In genomic region chr2:232668805-232669444, GRCh38 we compare ENCODE assay signal across 9 cellular contexts. TPM values are rescaled to one million over a fixed set of nuclear protein-coding genes. Genes with fewer than 3 reads are reported as not detected.
DNase-seq lines count a peak whose midpoint lies in the region; ATAC-seq, FAIRE-seq and TF ChIP-seq lines count a peak whose summit lies in the region.
"Had no signal": no experiment of that assay in that cellular context is flagged by ENCODE, and none has a peak within 500 bp of the region (broad histone marks: within the 10 kb centered on the region; RNA-seq: fewer than 3 reads in every experiment).

No MANE protein-coding gene starts in this region.

- no peaks in the 10 kb centered on the region for H3K79me2 ChIP-seq in keratinocyte (ENCODE audit: control insufficient read depth, insufficient read depth, low read length)

- ATAC-seq in body of pancreas = no peak
- no peak for ATAC-seq in GM19463 (IDR thresholded peaks at IDR 0.05; ENCODE audit: unreplicated experiment)
- ATAC-seq in GM19035 (IDR thresholded peaks at IDR 0.05; ENCODE audit: unreplicated experiment) = no peak

- H3K4me3 ChIP-seq in HL-60 (replicated peaks; ENCODE audit: insufficient read depth, low read length) (no peak overlapping the region), body of pancreas (no peak overlapping the region), keratinocyte (ENCODE audit: control insufficient read depth in 2 of 3, extremely low read depth in 1 of 3, insufficient read depth in 2 of 3, low read depth in 1 of 3, low read length in 3 of 3) (no peak overlapping the region)

- no peaks in the 10 kb centered on the region for H4K20me1 ChIP-seq in keratinocyte (ENCODE audit: control insufficient read depth, extremely low read depth, insufficient read depth, low read length)

- H3K4me1 ChIP-seq in body of pancreas = peaks cover 13% of the 10 kb centered on the region
- no peaks in the 10 kb centered on the region for H3K4me1 ChIP-seq in keratinocyte (ENCODE audit: control insufficient read depth, extremely low read depth, insufficient read depth, low read length)

- 65 to 72% methylated on average over 13 to 17 of the region's 17 CpGs for WGBS in body of pancreas, 2 donors

- no peaks in the 10 kb centered on the region for H3K9me1 ChIP-seq in keratinocyte (ENCODE audit: control insufficient read depth, extremely low read depth, insufficient read depth, low read length)

- DNase-seq in HL-60 (ENCODE audit: low read depth in 1 of 2, low spot score in 1 of 2) (no peak), body of pancreas (peak in 3 of 4 donors; percentile 10 to 18 (median 13)), keratinocyte (ENCODE audit: low read depth, low spot score) (no peak), CD1c-positive myeloid dendritic cell (ENCODE audit: extremely low spot score) (no peak)
- no peak for DNase-seq in activated CD8-positive, alpha-beta memory T cell treated with anti-CD3 and anti-CD28 coated beads for 24 hours
- DNase-seq: COR-L47 had no signal

- H2AFZ ChIP-seq in keratinocyte (ENCODE audit: control insufficient read depth, low read length) = no peak overlapping the region

- H3K9me3 ChIP-seq in body of pancreas = no peaks in the 10 kb centered on the region
- no peaks in the 10 kb centered on the region for H3K9me3 ChIP-seq in keratinocyte (ENCODE audit: control insufficient read depth, low read depth, low read length)

- TF ChIP-seq CTCF in 22Rv1 (IDR thresholded peaks at IDR 0.05) (peak; percentile 77), HL-60 (IDR thresholded peaks at IDR 0.05; ENCODE audit: insufficient read depth, low read length) (peak; percentile 20), body of pancreas (IDR thresholded peaks at IDR 0.05) (peak in 4 of 7 experiments; percentile 8 to 28 (median 22)), keratinocyte (optimal IDR thresholded peaks at IDR 0.05 in 1 of 3, IDR thresholded peaks at IDR 0.05 in 1 of 3, conservative IDR thresholded peaks at IDR 0.05 in 1 of 3; ENCODE audit: extremely low read depth in 1 of 3, insufficient read depth in 2 of 3, low read length in 3 of 3) (peak in 2 of 3 experiments; percentile 34 to 37)

- intact Hi-C loops in body of pancreas (cut with DNase I) = no loop called here

- dilution Hi-C loops in keratinocyte (cut with MboI; ENCODE audit: extremely low pct_ligation_motif_present, low sequenced_read_pairs) = no loop called here

- H3K27ac ChIP-seq in 22Rv1 (peak overlapping the region; percentile 82), HL-60 (replicated peaks) (no peak overlapping the region), body of pancreas (no peak overlapping the region), keratinocyte (ENCODE audit: control insufficient read depth, insufficient read depth, low read length) (no peak overlapping the region)

- H3K27me3 ChIP-seq in HL-60 (ENCODE audit: insufficient read depth, poor library complexity, severe bottlenecking) (no peaks in the 10 kb centered on the region), body of pancreas (no peaks in the 10 kb centered on the region), keratinocyte (ENCODE audit: control insufficient read depth, extremely low read depth, insufficient read depth, low read length) (no peaks in the 10 kb centered on the region)

- H3K36me3 ChIP-seq in body of pancreas (replicated peaks in 1 of 2; ENCODE audit: insufficient read depth in 1 of 2, low read depth in 2 of 2) (no peaks in the 10 kb centered on the region), keratinocyte (ENCODE audit: control insufficient read depth in 2 of 2, extremely low read depth in 1 of 2, insufficient read depth in 2 of 2, low read length in 2 of 2) (no peaks in the 10 kb centered on the region)

- no peak for FAIRE-seq in keratinocyte (lab: Jason Lieb, UNC)

- no peak overlapping the region for H3K9ac ChIP-seq in keratinocyte (ENCODE audit: control insufficient read depth, extremely low read depth, insufficient read depth, low read length)

- no peak overlapping the region for H3K4me2 ChIP-seq in keratinocyte (ENCODE audit: control insufficient read depth, extremely low read depth, insufficient read depth, low read depth, low read length)

- TF ChIP-seq POLR2A in body of pancreas (IDR thresholded peaks at IDR 0.05) = no peak

RNA-seq across cellular contexts. Expression of gene GIGYF2, which starts 28.2 kb away (rescaled TPM):
- 100 to 1,000 TPM in 1 of 2 donors, 10 to 100 TPM in 1; 66.2 to 107 TPM for total RNA-seq in body of pancreas
- polyA plus RNA-seq in keratinocyte = 27.1 to 35.5 TPM (median 32.8 TPM) in 3 replicates
- polyA plus RNA-seq in keratinocyte (2011; ENCODE audit: low read depth) = 51.6 TPM
- polyA plus RNA-seq in keratinocyte (2011; cell fraction: cytosol; rRNA removed) = 16.0 and 20.7 TPM in 2 replicates
- 48.7 and 59.2 TPM in 2 replicates for polyA plus RNA-seq in keratinocyte (2011; cell fraction: nucleus; rRNA removed)
- 25.4 and 37.6 TPM in 2 replicates for polyA plus RNA-seq in keratinocyte (2012; ENCODE audit: low replicate concordance)
- polyA minus RNA-seq in keratinocyte = 66.7 to 102 TPM (median 73.6 TPM) in 3 replicates
- polyA minus RNA-seq in keratinocyte (2011; cell fraction: cytosol; rRNA and poly(A)+ RNA removed) = 37.4 TPM
- polyA minus RNA-seq in keratinocyte (2011; cell fraction: nucleus; rRNA and poly(A)+ RNA removed) = 68.1 and 134 TPM in 2 replicates

RNA-seq across cellular contexts. Expression of gene EFHD1, which starts 35.5 kb away (rescaled TPM):
- 1 to 10 TPM; 4.0 to 4.4 TPM for total RNA-seq in body of pancreas
- not detected in 3 replicates for polyA plus RNA-seq in keratinocyte
- not detected for polyA plus RNA-seq in keratinocyte (2011; ENCODE audit: low read depth)
- 0.05 TPM in 1 of 2 replicates, not detected in the other for polyA plus RNA-seq in keratinocyte (2011; cell fraction: cytosol; rRNA removed)
- not detected in 2 replicates for polyA plus RNA-seq in keratinocyte (2011; cell fraction: nucleus; rRNA removed)
- not detected in 2 replicates for polyA plus RNA-seq in keratinocyte (2012; ENCODE audit: low replicate concordance)
- polyA minus RNA-seq in keratinocyte = not detected in 3 replicates
- not detected for polyA minus RNA-seq in keratinocyte (2011; cell fraction: cytosol; rRNA and poly(A)+ RNA removed)
- polyA minus RNA-seq in keratinocyte (2011; cell fraction: nucleus; rRNA and poly(A)+ RNA removed) = not detected in 2 replicates

Comparison
In these comparisons a context has a peak if more than half of its experiments do, and no peak if none do; other contexts are left out.
1. CTCF ChIP-seq: peak in every context shown above with its lines; median percentile 77 in 22Rv1; 36 in keratinocyte; 22 in body of pancreas; 20 in HL-60.
2. DNase-seq: peak in body of pancreas (3 of 4); none in HL-60 (0 of 2), keratinocyte (single experiment), CD1c-positive myeloid dendritic cell (single experiment) and activated CD8-positive, alpha-beta memory T cell treated with anti-CD3 and anti-CD28 coated beads for 24 hours (single experiment).